Comparison of ENCODE assay signal across 9 cellular contexts in genomic region chr9:132671620-132672412, GRCh38. TPM values are rescaled to one million over a fixed set of nuclear protein-coding genes. Genes with fewer than 3 reads are reported as not detected.
DNase-seq lines count a peak whose midpoint lies in the region; ATAC-seq, FAIRE-seq and TF ChIP-seq lines count a peak whose summit lies in the region.
"Had no signal": no experiment of that assay in that cellular context is flagged by ENCODE, and none has a peak within 500 bp of the region (broad histone marks: within the 10 kb centered on the region; RNA-seq: fewer than 3 reads in every experiment).

No MANE protein-coding gene starts in this region.

- H3K27ac Mint-ChIP-seq in activated T-helper 17 cell treated with anti-CD3 and anti-CD28 coated beads, Interleukin-2, amount 50 U/mL, for 72 hours, result peak overlapping the region; percentile 76

- DNase-seq in heart left ventricle, result no peak
- no peak for DNase-seq in Right ventricle myocardium inferior (ENCODE audit: missing footprints)
- DNase-seq in keratinocyte (ENCODE audit: low read depth, low spot score), result no peak
- DNase-seq in upper lobe of left lung, result no peak
- DNase-seq in NOMO-1 treated with dmso at 0.1 percent for 144 hours (lab: John Stamatoyannopoulos, UW; ENCODE audit: unreplicated experiment), result no peak
- no peak for DNase-seq in epidermal melanocyte (ENCODE audit: insufficient read length, low spot score)
- DNase-seq: NCI-H446 treated with DMSO at 0.1 percent for 48 hours had no signal

- no peak for TF ChIP-seq POLR2A in heart left ventricle (IDR thresholded peaks at IDR 0.05)
- no peak for TF ChIP-seq POLR2A in upper lobe of left lung (IDR thresholded peaks at IDR 0.05)

- H3K27ac ChIP-seq in heart left ventricle, result no peak overlapping the region
- H3K27ac ChIP-seq in keratinocyte (ENCODE audit: control insufficient read depth, insufficient read depth, low read length), result peak overlapping the region; percentile 98
- no peak overlapping the region for H3K27ac ChIP-seq in upper lobe of left lung

- 87 to 89% (median 87%) methylated on average over 6 of the region's 6 CpGs for WGBS in heart left ventricle, 4 donors
- WGBS in upper lobe of left lung, 2 donors, result 88 to 89% methylated on average over 6 of the region's 6 CpGs

- no peaks in the 10 kb centered on the region for H3K27me3 Mint-ChIP-seq in activated T-helper 17 cell treated with anti-CD3 and anti-CD28 coated beads, Interleukin-2, amount 50 U/mL, for 72 hours

- peaks cover 38% of the 10 kb centered on the region for H3K36me3 Mint-ChIP-seq in activated T-helper 17 cell treated with anti-CD3 and anti-CD28 coated beads, Interleukin-2, amount 50 U/mL, for 72 hours (ENCODE audit: low read depth)

- no peak for TF ChIP-seq EP300 in upper lobe of left lung (IDR thresholded peaks at IDR 0.05)

- H3K9me3 ChIP-seq in heart left ventricle (no peaks in the 10 kb centered on the region), keratinocyte (ENCODE audit: control insufficient read depth, low read depth, low read length) (no peaks in the 10 kb centered on the region), upper lobe of left lung (no peaks in the 10 kb centered on the region)

- peak overlapping the region; percentile 72 for H3K4me3 Mint-ChIP-seq in activated T-helper 17 cell treated with anti-CD3 and anti-CD28 coated beads, Interleukin-2, amount 50 U/mL, for 72 hours

- no peaks in the 10 kb centered on the region for H3K36me3 ChIP-seq in heart left ventricle
- H3K36me3 ChIP-seq in keratinocyte (ENCODE audit: control insufficient read depth in 2 of 2, extremely low read depth in 1 of 2, insufficient read depth in 2 of 2, low read length in 2 of 2), result peaks cover 0 to 7% of the 10 kb centered on the region in 2 experiments
- H3K36me3 ChIP-seq in upper lobe of left lung, result no peaks in the 10 kb centered on the region

- H3K79me2 ChIP-seq in keratinocyte (ENCODE audit: control insufficient read depth, insufficient read depth, low read length), result peaks cover 89% of the 10 kb centered on the region

- H3K4me1 ChIP-seq in heart left ventricle (peaks cover 0 to 44% (median 28%) of the 10 kb centered on the region in 12 donors), keratinocyte (ENCODE audit: control insufficient read depth, extremely low read depth, insufficient read depth, low read length) (peaks cover 26% of the 10 kb centered on the region), upper lobe of left lung (peaks cover 21 to 43% (median 36%) of the 10 kb centered on the region in 4 donors)

- peaks cover 32% of the 10 kb centered on the region for H3K4me1 Mint-ChIP-seq in activated T-helper 17 cell treated with anti-CD3 and anti-CD28 coated beads, Interleukin-2, amount 50 U/mL, for 72 hours

- intact Hi-C loops in heart left ventricle (cut with DNase I), result loop anchor here in 6 of 10 donors (2.0 to 10.0 kb wide), 7 partner anchors 123 to 257 kb away; partner anchors contain the start of genes AK8 (in 1 of the 6), CFAP77 (in 1 of the 6) and SPACA9 (in 1 of the 6)
- intact Hi-C loops in Right ventricle myocardium inferior (cut with DNase I), result no loop called here

- peak overlapping the region; percentile 99 for H3K9ac ChIP-seq in keratinocyte (ENCODE audit: control insufficient read depth, extremely low read depth, insufficient read depth, low read length)

- dilution Hi-C loops in keratinocyte (cut with MboI; ENCODE audit: extremely low pct_ligation_motif_present, low sequenced_read_pairs), result no loop called here

- no peak for FAIRE-seq in keratinocyte (lab: Jason Lieb, UNC)

- ATAC-seq in heart left ventricle (no peak), Right ventricle myocardium inferior (no peak), upper lobe of left lung (ENCODE audit: low FRiP score in 2 of 2) (no peak), HG03457 (IDR thresholded peaks at IDR 0.05; ENCODE audit: unreplicated experiment) (no peak)
- ATAC-seq in activated T-helper 17 cell treated with anti-CD3 and anti-CD28 coated beads, Interleukin-2, amount 50 U/mL, for 72 hours (replicated peaks), result peak; percentile 56

- H3K4me3 ChIP-seq in heart left ventricle (peak overlapping the region in 9 of 12 donors; percentile 73 to 98 (median 87)), keratinocyte (ENCODE audit: control insufficient read depth in 2 of 3, extremely low read depth in 1 of 3, insufficient read depth in 2 of 3, low read depth in 1 of 3, low read length in 3 of 3) (peak overlapping the region; percentile 92 to 98 (median 97)), upper lobe of left lung (peak overlapping the region in 3 of 4 donors; percentile 87 to 100 (median 99))

- no peaks in the 10 kb centered on the region for H3K27me3 ChIP-seq in heart left ventricle
- H3K27me3 ChIP-seq in keratinocyte (ENCODE audit: control insufficient read depth, extremely low read depth, insufficient read depth, low read length), result no peaks in the 10 kb centered on the region
- no peaks in the 10 kb centered on the region for H3K27me3 ChIP-seq in upper lobe of left lung

- H3K9me1 ChIP-seq in keratinocyte (ENCODE audit: control insufficient read depth, extremely low read depth, insufficient read depth, low read length), result peaks cover 3% of the 10 kb centered on the region

- H3K4me2 ChIP-seq in keratinocyte (ENCODE audit: control insufficient read depth, extremely low read depth, insufficient read depth, low read depth, low read length), result peak overlapping the region; percentile 98

- H4K20me1 ChIP-seq in keratinocyte (ENCODE audit: control insufficient read depth, extremely low read depth, insufficient read depth, low read length), result peaks cover 9% of the 10 kb centered on the region

- H3K9me3 Mint-ChIP-seq in activated T-helper 17 cell treated with anti-CD3 and anti-CD28 coated beads, Interleukin-2, amount 50 U/mL, for 72 hours, result no peaks in the 10 kb centered on the region

- H2AFZ ChIP-seq in keratinocyte (ENCODE audit: control insufficient read depth, low read length), result no peak overlapping the region

- TF ChIP-seq CTCF in heart left ventricle (IDR thresholded peaks at IDR 0.05), result no peak
- no peak for TF ChIP-seq CTCF in keratinocyte (optimal IDR thresholded peaks at IDR 0.05 in 1 of 3, IDR thresholded peaks at IDR 0.05 in 1 of 3, conservative IDR thresholded peaks at IDR 0.05 in 1 of 3; ENCODE audit: extremely low read depth in 1 of 3, insufficient read depth in 2 of 3, low read length in 3 of 3)
- no peak for TF ChIP-seq CTCF in upper lobe of left lung (IDR thresholded peaks at IDR 0.05)

RNA-seq across cellular contexts. Expression of gene GTF3C4, which starts 1.6 kb away (rescaled TPM):
- total RNA-seq in heart left ventricle, result 10 to 100 TPM in 2 of 9 donors, 1 to 10 TPM in 7; 7.7 to 11.7 (median 9.3) TPM
- polyA plus RNA-seq in heart left ventricle, result 1 to 10 TPM; 1.4 to 7.3 TPM
- 8.8 TPM for total RNA-seq in Right ventricle myocardium inferior
- 10 to 100 TPM; 13.0 to 19.1 TPM for total RNA-seq in activated T-helper 17 cell treated with anti-CD3 and anti-CD28 coated beads, Interleukin-2, amount 50 U/mL, for 72 hours
- polyA plus RNA-seq in keratinocyte, result 5.2 to 7.7 TPM (median 6.6 TPM) in 3 replicates
- 2.2 TPM for polyA plus RNA-seq in keratinocyte (2011; ENCODE audit: low read depth)
- polyA plus RNA-seq in keratinocyte (2011; cell fraction: cytosol; rRNA removed), result 4.5 and 6.7 TPM in 2 replicates
- polyA plus RNA-seq in keratinocyte (2011; cell fraction: nucleus; rRNA removed), result 7.4 and 8.8 TPM in 2 replicates
- 6.7 and 12.5 TPM in 2 replicates for polyA plus RNA-seq in keratinocyte (2012; ENCODE audit: low replicate concordance)
- 7.4 to 13.8 TPM (median 12.5 TPM) in 3 replicates for polyA minus RNA-seq in keratinocyte
- 9.0 TPM for polyA minus RNA-seq in keratinocyte (2011; cell fraction: cytosol; rRNA and poly(A)+ RNA removed)
- 8.7 and 17.3 TPM in 2 replicates for polyA minus RNA-seq in keratinocyte (2011; cell fraction: nucleus; rRNA and poly(A)+ RNA removed)
- total RNA-seq in upper lobe of left lung, result 10 to 100 TPM in 4 of 6 donors, 1 to 10 TPM in 2; 6.4 to 20.9 (median 14.2) TPM

RNA-seq across cellular contexts. Expression of gene DDX31, which starts 2.0 kb away (rescaled TPM):
- 1 to 10 TPM; 4.4 to 7.0 (median 5.1) TPM for total RNA-seq in heart left ventricle
- polyA plus RNA-seq in heart left ventricle, result 1 to 10 TPM; 2.4 to 7.0 TPM
- total RNA-seq in Right ventricle myocardium inferior, result 4.7 TPM
- 10 to 100 TPM; 12.7 to 23.0 TPM for total RNA-seq in activated T-helper 17 cell treated with anti-CD3 and anti-CD28 coated beads, Interleukin-2, amount 50 U/mL, for 72 hours
- polyA plus RNA-seq in keratinocyte, result 18.8 to 25.2 TPM (median 21.0 TPM) in 3 replicates
- 6.1 TPM for polyA plus RNA-seq in keratinocyte (2011; ENCODE audit: low read depth)
- 13.8 and 18.7 TPM in 2 replicates for polyA plus RNA-seq in keratinocyte (2011; cell fraction: cytosol; rRNA removed)
- polyA plus RNA-seq in keratinocyte (2011; cell fraction: nucleus; rRNA removed), result 32.8 and 33.9 TPM in 2 replicates
- polyA plus RNA-seq in keratinocyte (2012; ENCODE audit: low replicate concordance), result 15.6 and 18.5 TPM in 2 replicates
- 18.0 to 25.9 TPM (median 24.5 TPM) in 3 replicates for polyA minus RNA-seq in keratinocyte
- polyA minus RNA-seq in keratinocyte (2011; cell fraction: cytosol; rRNA and poly(A)+ RNA removed), result 21.1 TPM
- polyA minus RNA-seq in keratinocyte (2011; cell fraction: nucleus; rRNA and poly(A)+ RNA removed), result 22.9 and 34.7 TPM in 2 replicates
- 10 to 100 TPM; 13.5 to 22.1 (median 18.8) TPM for total RNA-seq in upper lobe of left lung
